1 cellular context compared by ENCODE assay signal in the genomic region with DNA sequence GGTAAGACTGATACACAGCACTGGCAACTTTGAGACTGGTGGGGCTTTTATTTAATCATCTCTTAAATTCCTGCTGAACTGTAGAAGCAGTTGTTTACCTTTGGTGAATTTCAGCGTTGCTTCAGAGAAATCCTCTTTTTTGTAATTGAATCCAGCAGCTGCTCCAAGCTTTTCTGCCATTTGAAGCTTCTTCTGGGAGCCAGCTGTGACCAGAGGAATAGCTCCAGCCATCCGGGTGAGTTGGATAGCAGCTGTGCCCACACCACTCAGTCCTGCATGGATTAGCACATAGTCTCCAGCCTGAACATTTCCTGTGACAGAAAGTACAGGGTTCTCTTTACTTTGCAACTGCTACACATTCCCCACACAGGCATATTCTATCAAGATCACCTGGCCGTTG.
TF ChIP-seq lines count a peak whose summit lies in the region.

No MANE protein-coding gene starts in this region.

TF ChIP-seq in IMR-90, 13 proteins besides CTCF, POLR2A, EP300 and RAD21 (continued from another document):
- TF ChIP-seq MAZ (IDR thresholded peaks at IDR 0.05; ENCODE audit: borderline replicate concordance, low read depth, low read length) (no peak), RCOR1 (IDR thresholded peaks at IDR 0.05; ENCODE audit: insufficient replicate concordance, low read length) (no peak), CHD1 (IDR thresholded peaks at IDR 0.05; ENCODE audit: low read depth, low read length) (no peak), FOS (IDR thresholded peaks at IDR 0.05; ENCODE audit: low read depth, low read length) (no peak), MXI1 (IDR thresholded peaks at IDR 0.05; ENCODE audit: borderline replicate concordance, low read depth, low read length) (no peak), RFX5 (IDR thresholded peaks at IDR 0.05; ENCODE audit: low read depth, low read length) (no peak)
- TF ChIP-seq, protein P1, sequence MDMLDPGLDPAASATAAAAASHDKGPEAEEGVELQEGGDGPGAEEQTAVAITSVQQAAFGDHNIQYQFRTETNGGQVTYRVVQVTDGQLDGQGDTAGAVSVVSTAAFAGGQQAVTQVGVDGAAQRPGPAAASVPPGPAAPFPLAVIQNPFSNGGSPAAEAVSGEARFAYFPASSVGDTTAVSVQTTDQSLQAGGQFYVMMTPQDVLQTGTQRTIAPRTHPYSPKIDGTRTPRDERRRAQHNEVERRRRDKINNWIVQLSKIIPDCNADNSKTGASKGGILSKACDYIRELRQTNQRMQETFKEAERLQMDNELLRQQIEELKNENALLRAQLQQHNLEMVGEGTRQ (IDR thresholded peaks at IDR 0.05; ENCODE audit: low read depth, low read length): no peak
- TF ChIP-seq, protein P2, sequence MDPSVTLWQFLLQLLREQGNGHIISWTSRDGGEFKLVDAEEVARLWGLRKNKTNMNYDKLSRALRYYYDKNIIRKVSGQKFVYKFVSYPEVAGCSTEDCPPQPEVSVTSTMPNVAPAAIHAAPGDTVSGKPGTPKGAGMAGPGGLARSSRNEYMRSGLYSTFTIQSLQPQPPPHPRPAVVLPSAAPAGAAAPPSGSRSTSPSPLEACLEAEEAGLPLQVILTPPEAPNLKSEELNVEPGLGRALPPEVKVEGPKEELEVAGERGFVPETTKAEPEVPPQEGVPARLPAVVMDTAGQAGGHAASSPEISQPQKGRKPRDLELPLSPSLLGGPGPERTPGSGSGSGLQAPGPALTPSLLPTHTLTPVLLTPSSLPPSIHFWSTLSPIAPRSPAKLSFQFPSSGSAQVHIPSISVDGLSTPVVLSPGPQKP (IDR thresholded peaks at IDR 0.05; ENCODE audit: borderline replicate concordance, low read depth, low read length): no peak
